Comparison of ENCODE assay signal across 1 cellular context in genomic region chr9:105608685-105609598, GRCh38.
TF ChIP-seq lines count a peak whose summit lies in the region.

No MANE protein-coding gene starts in this region.

TF ChIP-seq in GM12878, 131 proteins besides CTCF, POLR2A, EP300 and RAD21:
- 0 out of 2 replicates have a peak, but pooled peaks have one; percentile 29 for TF ChIP-seq ZNF592 (IDR thresholded peaks at IDR 0.05)
- no peak for TF ChIP-seq RAD51 (IDR thresholded peaks at IDR 0.05)
- peak; percentile 47; the same call in 1 of the 2 replicates for TF ChIP-seq SMC3 (IDR thresholded peaks at IDR 0.05; ENCODE audit: borderline replicate concordance, low read length)
- no peak for TF ChIP-seq LARP7 (IDR thresholded peaks at IDR 0.05)
- no peak for TF ChIP-seq MAX (IDR thresholded peaks at IDR 0.05; ENCODE audit: low read depth, low read length)
